In genomic region chr9:6015278-6016157, GRCh38 we compare ENCODE assay signal across 1 cellular context.
TF ChIP-seq lines count a peak whose summit lies in the region.

Gene RANBP6 (minus strand): TSS chr9:6015624. CDS start chr9:6015607, 17 bp downstream.

TF ChIP-seq in GM12878, 131 proteins besides CTCF, POLR2A, EP300 and RAD21 (continued from another document):
- TF ChIP-seq PRDM15 (CRISPR knock-in tag; IDR thresholded peaks at IDR 0.05) (no peak), NKRF (conservative IDR thresholded peaks at IDR 0.05) (peak; percentile 77; the same call in 1 of the 2 replicates), SP1 (IDR thresholded peaks at IDR 0.05; ENCODE audit: low read depth, low read length) (peak; percentile 71), SREBF2 (IDR thresholded peaks at IDR 0.05; ENCODE audit: low read length) (no peak), NR2F1 (conservative IDR thresholded peaks at IDR 0.05) (no peak; the same call in 1 of the 2 replicates), HDAC2 (IDR thresholded peaks at IDR 0.05) (no peak), NFXL1 (IDR thresholded peaks at IDR 0.05; ENCODE audit: borderline replicate concordance) (no peak), CREB1 (IDR thresholded peaks at IDR 0.05; ENCODE audit: low read depth) (peak; percentile 100), ZNF274 (IDR thresholded peaks at IDR 0.05; ENCODE audit: insufficient read depth, insufficient read length) (no peak), IKZF2 (IDR thresholded peaks at IDR 0.05) (0 out of 4 replicates have a peak, but pooled peaks of 1 of the 2 experiments have one; percentile 13), KAT2A (conservative IDR thresholded peaks at IDR 0.05; ENCODE audit: control insufficient read depth, low read depth, low read length) (no peak), PKNOX1 (IDR thresholded peaks at IDR 0.05) (no peak), ATF2 (IDR thresholded peaks at IDR 0.05; ENCODE audit: low read length) (no peak), MXI1 (IDR thresholded peaks at IDR 0.05; ENCODE audit: low read depth, low read length) (no peak; the same call in 1 of the 2 replicates), BHLHE40 (IDR thresholded peaks at IDR 0.05; ENCODE audit: borderline replicate concordance in 1 of 2, low read depth in 2 of 2, low read length in 1 of 2) (peak in 1 of 2 experiments; percentile 27; a peak in 1 of 4 replicates), SUPT20H (IDR thresholded peaks at IDR 0.05; ENCODE audit: borderline replicate concordance, control insufficient read depth, low read depth, low read length) (no peak), IRF4 (IDR thresholded peaks at IDR 0.05; ENCODE audit: low read depth, low read length) (no peak), ETV6 (conservative IDR thresholded peaks at IDR 0.05 in 1 of 2, IDR thresholded peaks at IDR 0.05 in 1 of 2; ENCODE audit: borderline replicate concordance in 1 of 2, low read depth in 1 of 2) (no peak), JUNB (IDR thresholded peaks at IDR 0.05) (no peak), RCOR1 (conservative IDR thresholded peaks at IDR 0.05; ENCODE audit: low read depth, low read length) (no peak), FOXM1 (IDR thresholded peaks at IDR 0.05; ENCODE audit: low read depth, low read length) (no peak), SMC3 (IDR thresholded peaks at IDR 0.05; ENCODE audit: borderline replicate concordance, low read length) (no peak), CUX1 (IDR thresholded peaks at IDR 0.05; ENCODE audit: insufficient replicate concordance, low read depth, low read length) (no peak), ZBTB40 (IDR thresholded peaks at IDR 0.05; ENCODE audit: borderline replicate concordance) (peak; percentile 46; the same call in 1 of the 2 replicates), ZBTB4 (CRISPR knock-in tag; IDR thresholded peaks at IDR 0.05) (no peak), SIX5 (IDR thresholded peaks at IDR 0.05; ENCODE audit: low read depth, low read length, severe bottlenecking) (peak; percentile 57)
- TF ChIP-seq, protein P1, sequence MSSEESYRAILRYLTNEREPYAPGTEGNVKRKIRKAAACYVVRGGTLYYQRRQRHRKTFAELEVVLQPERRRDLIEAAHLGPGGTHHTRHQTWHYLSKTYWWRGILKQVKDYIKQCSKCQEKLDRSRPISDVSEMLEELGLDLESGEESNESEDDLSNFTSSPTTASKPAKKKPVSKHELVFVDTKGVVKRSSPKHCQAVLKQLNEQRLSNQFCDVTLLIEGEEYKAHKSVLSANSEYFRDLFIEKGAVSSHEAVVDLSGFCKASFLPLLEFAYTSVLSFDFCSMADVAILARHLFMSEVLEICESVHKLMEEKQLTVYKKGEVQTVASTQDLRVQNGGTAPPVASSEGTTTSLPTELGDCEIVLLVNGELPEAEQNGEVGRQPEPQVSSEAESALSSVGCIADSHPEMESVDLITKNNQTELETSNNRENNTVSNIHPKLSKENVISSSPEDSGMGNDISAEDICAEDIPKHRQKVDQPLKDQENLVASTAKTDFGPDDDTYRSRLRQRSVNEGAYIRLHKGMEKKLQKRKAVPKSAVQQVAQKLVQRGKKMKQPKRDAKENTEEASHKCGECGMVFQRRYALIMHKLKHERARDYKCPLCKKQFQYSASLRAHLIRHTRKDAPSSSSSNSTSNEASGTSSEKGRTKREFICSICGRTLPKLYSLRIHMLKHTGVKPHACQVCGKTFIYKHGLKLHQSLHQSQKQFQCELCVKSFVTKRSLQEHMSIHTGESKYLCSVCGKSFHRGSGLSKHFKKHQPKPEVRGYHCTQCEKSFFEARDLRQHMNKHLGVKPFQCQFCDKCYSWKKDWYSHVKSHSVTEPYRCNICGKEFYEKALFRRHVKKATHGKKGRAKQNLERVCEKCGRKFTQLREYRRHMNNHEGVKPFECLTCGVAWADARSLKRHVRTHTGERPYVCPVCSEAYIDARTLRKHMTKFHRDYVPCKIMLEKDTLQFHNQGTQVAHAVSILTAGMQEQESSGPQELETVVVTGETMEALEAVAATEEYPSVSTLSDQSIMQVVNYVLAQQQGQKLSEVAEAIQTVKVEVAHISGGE (CRISPR knock-in tag; IDR thresholded peaks at IDR 0.05), result no peak
